Comparison of ENCODE assay signal across 24 cellular contexts in the genomic region with DNA sequence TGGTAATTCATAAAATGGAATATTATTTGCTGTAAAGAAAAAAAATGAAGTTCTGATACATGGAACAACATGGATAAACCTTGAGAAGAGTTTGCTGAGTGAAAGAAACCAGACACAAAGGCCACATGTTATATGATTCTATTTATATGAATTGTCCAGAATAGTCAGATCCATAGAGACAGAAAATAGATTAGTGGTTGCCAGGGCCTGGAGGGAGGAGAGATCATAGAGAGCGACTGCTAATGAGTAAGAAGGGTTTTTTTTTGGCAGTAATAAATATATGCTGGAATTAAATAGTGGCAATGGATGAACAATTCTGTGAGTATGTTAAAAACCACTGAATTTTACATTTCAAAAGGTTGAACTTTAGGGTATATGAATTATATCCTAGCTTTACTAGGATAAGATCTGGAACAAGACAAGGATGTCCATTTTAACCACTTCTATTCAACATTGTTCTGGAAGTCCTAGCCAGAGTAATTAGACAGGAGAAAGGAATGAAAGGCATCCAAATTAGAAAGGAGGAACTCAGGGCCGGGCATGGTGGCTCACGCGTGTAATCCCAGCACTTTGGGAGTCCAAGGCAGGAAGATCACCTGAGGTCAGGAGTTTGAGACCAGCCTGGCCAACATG. TPM values are rescaled to one million over a fixed set of nuclear protein-coding genes. Genes with fewer than 3 reads are reported as not detected.
DNase-seq lines count a peak whose midpoint lies in the region; ATAC-seq and TF ChIP-seq lines count a peak whose summit lies in the region.
"Had no signal": no experiment of that assay in that cellular context is flagged by ENCODE, and none has a peak within 500 bp of the region (broad histone marks: within the 10 kb centered on the region; RNA-seq: fewer than 3 reads in every experiment).

No MANE protein-coding gene starts in this region.

- ATAC-seq in natural killer cell (no peak), GM18907 (IDR thresholded peaks at IDR 0.05; ENCODE audit: unreplicated experiment) (no peak), HG02981 (IDR thresholded peaks at IDR 0.05; ENCODE audit: unreplicated experiment) (no peak)
- ATAC-seq in natural killer cell treated with Interleukin-12 subunit alpha and Interleukin-12 subunit beta and Interleukin-15 and Interleukin-18, amount 100 ng/mL, for 72 hours: no peak
- ATAC-seq: A549; activated CD4-positive, alpha-beta T cell treated with anti-CD3 and anti-CD28 coated beads for 36 hours; activated CD8-positive, alpha-beta T cell treated with anti-CD3 and anti-CD28 coated beads, Interleukin-2, amount 10 ng/mL, durations not matched to agents 7 days and 5 days had no signal

- DNase-seq in natural killer cell: no peak
- DNase-seq in natural killer cell treated with Interleukin-12 subunit alpha and Interleukin-12 subunit beta and Interleukin-15 and Interleukin-18, amount 100 ng/mL, for 72 hours (ENCODE audit: low spot score): no peak
- DNase-seq in astrocyte of the hippocampus (ENCODE audit: low read depth, low spot score): peak; percentile 62
- DNase-seq in islet precursor cell: peak; percentile 84
- DNase-seq in NCI-H345 (lab: John Stamatoyannopoulos, UW): no peak
- no peak for DNase-seq in posterior vena cava (ENCODE audit: low spot score)
- DNase-seq: activated CD4-positive, alpha-beta T cell treated with anti-CD3 and anti-CD28 coated beads for 36 hours; activated CD8-positive, alpha-beta T cell treated with anti-CD3 and anti-CD28 coated beads, Interleukin-2, amount 10 ng/mL, durations not matched to agents 7 days and 5 days; activated T-cell treated with anti-CD3 and anti-CD28 coated beads for 4 hours; CD4-positive, alpha-beta memory T cell; DMS 273 treated with DMSO at 0.1 percent for 48 hours; effector CD4-positive, alpha-beta T cell; glutamatergic neuron; H9; KBM-7; mesenchymal stem cell; MM.1S; NCI-H1436; NCI-H82; nucleus accumbens had no signal

- H3K27me3 Mint-ChIP-seq in natural killer cell (ENCODE audit: low read depth in 2 of 2): no peaks in the 10 kb centered on the region
- no peaks in the 10 kb centered on the region for H3K27me3 Mint-ChIP-seq in natural killer cell treated with Interleukin-12 subunit alpha and Interleukin-12 subunit beta and Interleukin-15 and Interleukin-18, amount 100 ng/mL, for 72 hours
- H3K27me3 Mint-ChIP-seq: activated CD4-positive, alpha-beta T cell treated with anti-CD3 and anti-CD28 coated beads for 36 hours; CD4-positive, alpha-beta memory T cell; stimulated activated naive CD8-positive, alpha-beta T cell treated with anti-CD3 and anti-CD28 coated beads, Interleukin-15, Interleukin-2, amounts not matched to agents 100 ng/mL and 50 ng/mL, for 24 hours had no signal

- H3K9me3 Mint-ChIP-seq in natural killer cell: no peaks in the 10 kb centered on the region
- H3K9me3 Mint-ChIP-seq in natural killer cell treated with Interleukin-12 subunit alpha and Interleukin-12 subunit beta and Interleukin-15 and Interleukin-18, amount 100 ng/mL, for 72 hours: no peaks in the 10 kb centered on the region
- H3K9me3 Mint-ChIP-seq: CD4-positive, alpha-beta memory T cell; H9; stimulated activated naive CD8-positive, alpha-beta T cell treated with anti-CD3 and anti-CD28 coated beads, Interleukin-15, Interleukin-2, amounts not matched to agents 100 ng/mL and 50 ng/mL, for 24 hours had no signal

- H3K36me3 Mint-ChIP-seq in natural killer cell: no peaks in the 10 kb centered on the region
- H3K36me3 Mint-ChIP-seq in natural killer cell treated with Interleukin-12 subunit alpha and Interleukin-12 subunit beta and Interleukin-15 and Interleukin-18, amount 100 ng/mL, for 72 hours: peaks cover 7% of the 10 kb centered on the region

- peaks cover 71% of the 10 kb centered on the region in 2 donors for H3K4me1 Mint-ChIP-seq in natural killer cell
- peaks cover 43 to 50% of the 10 kb centered on the region in 2 donors for H3K4me1 Mint-ChIP-seq in natural killer cell treated with Interleukin-12 subunit alpha and Interleukin-12 subunit beta and Interleukin-15 and Interleukin-18, amount 100 ng/mL, for 72 hours (ENCODE audit: low read depth in 2 of 2)
- H3K4me1 Mint-ChIP-seq: H9 had no signal

- no peak for TF ChIP-seq CTCF in natural killer cell (IDR thresholded peaks at IDR 0.05)

- no peak overlapping the region for H3K4me3 Mint-ChIP-seq in natural killer cell
- H3K4me3 Mint-ChIP-seq in natural killer cell treated with Interleukin-12 subunit alpha and Interleukin-12 subunit beta and Interleukin-15 and Interleukin-18, amount 100 ng/mL, for 72 hours: no peak overlapping the region
- H3K4me3 Mint-ChIP-seq: activated CD4-positive, alpha-beta T cell treated with anti-CD3 and anti-CD28 coated beads for 36 hours; activated CD8-positive, alpha-beta T cell treated with anti-CD3 and anti-CD28 coated beads, Interleukin-2, amount 10 ng/mL, durations not matched to agents 7 days and 5 days; CD4-positive, alpha-beta memory T cell; H9; stimulated activated naive CD8-positive, alpha-beta T cell treated with anti-CD3 and anti-CD28 coated beads, Interleukin-15, Interleukin-2, amounts not matched to agents 100 ng/mL and 50 ng/mL, for 24 hours had no signal

- H3K27ac Mint-ChIP-seq in natural killer cell: peak overlapping the region; percentile 69 to 70
- peak overlapping the region in 1 of 2 donors; percentile 60 for H3K27ac Mint-ChIP-seq in natural killer cell treated with Interleukin-12 subunit alpha and Interleukin-12 subunit beta and Interleukin-15 and Interleukin-18, amount 100 ng/mL, for 72 hours
- H3K27ac Mint-ChIP-seq: activated CD4-positive, alpha-beta T cell treated with anti-CD3 and anti-CD28 coated beads for 36 hours; activated CD8-positive, alpha-beta T cell treated with anti-CD3 and anti-CD28 coated beads, Interleukin-2, amount 10 ng/mL, durations not matched to agents 7 days and 5 days; H9; stimulated activated naive CD8-positive, alpha-beta T cell treated with anti-CD3 and anti-CD28 coated beads, Interleukin-15, Interleukin-2, amounts not matched to agents 100 ng/mL and 50 ng/mL, for 24 hours had no signal

- intact Hi-C loops in natural killer cell (cut with micrococcal nuclease) (no loop called here), posterior vena cava (cut with DNase I) (loop anchor here in 1 of 2 donors (5.0 kb wide), 1 partner anchor 383 kb away; no protein-coding TSS in a partner anchor)

RNA-seq across cellular contexts. Expression of a gene that starts 48.8 kb away (rescaled TPM):
- total RNA-seq in natural killer cell (100 to 1,000 TPM; 159 to 283 (median 207) TPM), posterior vena cava (10 to 100 TPM; 38.7 to 52.8 TPM)
- 10 to 100 TPM; 32.8 to 44.4 TPM for total RNA-seq in natural killer cell treated with Interleukin-12 subunit alpha and Interleukin-12 subunit beta and Interleukin-15 and Interleukin-18, amount 100 ng/mL, for 72 hours

Comparison
In these comparisons a context has a peak if more than half of its experiments do, and no peak if none do; other contexts are left out.
1. DNase-seq: peak in astrocyte of the hippocampus (single experiment) and islet precursor cell (single experiment); none in natural killer cell (single experiment), natural killer cell treated with Interleukin-12 subunit alpha and Interleukin-12 subunit beta and Interleukin-15 and Interleukin-18, amount 100 ng/mL, for 72 hours (single experiment), NCI-H345 (single experiment) and posterior vena cava (single experiment).